In the genomic region with DNA sequence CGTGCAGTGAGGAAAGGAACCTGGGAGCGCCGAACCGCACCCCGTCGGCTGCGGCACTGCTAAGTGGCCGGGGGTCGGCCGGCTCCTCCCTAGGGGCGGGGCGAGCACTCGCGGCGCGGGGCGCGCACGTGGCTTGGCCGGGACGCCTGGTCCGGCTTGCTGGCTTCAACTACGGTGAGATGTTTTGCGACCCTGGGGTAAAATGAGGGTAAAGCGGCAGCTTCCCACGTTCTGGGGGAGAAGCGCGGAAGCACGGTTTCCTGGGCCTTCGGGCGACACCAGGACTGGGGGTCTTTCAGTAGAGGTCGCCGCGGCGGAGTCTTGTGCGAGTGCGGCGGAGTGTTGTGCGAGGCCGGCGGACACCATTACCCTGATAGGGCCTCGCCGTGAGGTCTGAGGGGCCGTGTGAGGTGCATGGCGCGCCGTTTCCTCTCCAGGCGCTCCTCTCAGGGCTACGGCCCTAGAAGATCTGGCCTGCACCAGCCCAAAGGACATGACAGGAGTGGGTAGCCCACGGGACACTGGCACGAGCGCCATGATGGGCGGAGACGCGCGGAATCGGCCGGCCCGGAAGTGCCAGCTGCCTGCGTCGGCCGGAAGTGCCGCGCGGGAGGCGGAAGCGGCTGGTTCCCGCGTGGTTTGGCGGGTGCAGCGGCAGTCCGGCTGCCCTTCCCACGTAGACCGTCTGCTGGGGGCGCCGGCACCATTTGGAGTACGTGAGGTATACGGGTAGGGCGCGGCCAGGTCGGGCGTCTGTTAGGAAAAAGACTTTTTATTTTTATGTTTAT, we compare ENCODE assay signal across 8 cellular contexts. TPM values are rescaled to one million over a fixed set of nuclear protein-coding genes. Genes with fewer than 3 reads are reported as not detected.
DNase-seq lines count a peak whose midpoint lies in the region; ATAC-seq, FAIRE-seq and TF ChIP-seq lines count a peak whose summit lies in the region.

A gene with protein sequence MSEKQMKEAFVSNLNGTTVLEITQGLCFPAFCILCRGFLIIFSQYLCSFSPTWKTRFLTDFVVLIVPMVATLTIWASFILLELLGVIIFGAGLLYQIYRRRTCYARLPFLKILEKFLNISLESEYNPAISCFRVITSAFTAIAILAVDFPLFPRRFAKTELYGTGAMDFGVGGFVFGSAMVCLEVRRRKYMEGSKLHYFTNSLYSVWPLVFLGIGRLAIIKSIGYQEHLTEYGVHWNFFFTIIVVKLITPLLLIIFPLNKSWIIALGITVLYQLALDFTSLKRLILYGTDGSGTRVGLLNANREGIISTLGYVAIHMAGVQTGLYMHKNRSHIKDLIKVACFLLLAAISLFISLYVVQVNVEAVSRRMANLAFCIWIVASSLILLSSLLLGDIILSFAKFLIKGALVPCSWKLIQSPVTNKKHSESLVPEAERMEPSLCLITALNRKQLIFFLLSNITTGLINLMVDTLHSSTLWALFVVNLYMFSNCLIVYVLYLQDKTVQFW (plus strand): TSS at position 107 of the 788 bp plus-strand sequence. CDS start 2,115 bp downstream, outside the sequence.

- no peak for TF ChIP-seq CTCF in AG04450 (IDR thresholded peaks at IDR 0.05; ENCODE audit: low read depth, low read length)
- TF ChIP-seq CTCF in activated B cell treated with CpG ODN at 0.5 μM for 24 hours (IDR thresholded peaks at IDR 0.05): no peak
- TF ChIP-seq CTCF in bronchial epithelial cell (IDR thresholded peaks at IDR 0.05; ENCODE audit: insufficient read depth, low read length, severe bottlenecking): peak; percentile 3

- no peaks in the 10 kb centered on the region; the same call in 1 of the 2 replicates for H3K9me3 ChIP-seq in AG04450 (ENCODE audit: control insufficient read depth, insufficient read depth, low read length)

- H3K4me3 ChIP-seq in AG04450 (ENCODE audit: low read depth, low read length) (peak within 1 kb of the TSS; percentile 93), bronchial epithelial cell (ENCODE audit: low read depth, low read length) (peak within 1 kb of the TSS; percentile 57)

- intact Hi-C loops in activated B cell treated with CpG ODN at 0.5 μM for 24 hours (cut with micrococcal nuclease): loop anchor here (1.0 to 5.0 kb wide), 6 partner anchors 9 to 588 kb away; a partner anchor contains a TSS

- ATAC-seq in GM18909 (IDR thresholded peaks at IDR 0.05; ENCODE audit: poor library complexity, unreplicated experiment) (peak; percentile 73), HG03159 (IDR thresholded peaks at IDR 0.05; ENCODE audit: unreplicated experiment) (peak; percentile 64), activated B cell treated with CpG ODN at 0.5 μM for 24 hours (ENCODE audit: low read depth) (peak; percentile 82)

- peak within 1 kb of the TSS; percentile 100 for H3K27ac Mint-ChIP-seq in activated B cell treated with CpG ODN at 0.5 μM for 24 hours

- peak within 1 kb of the TSS; percentile 94 for H3K27ac ChIP-seq in AG04450 (ENCODE audit: low read depth, low read length)

- DNase-seq in AG04450 (ENCODE audit: low read depth, low spot score): peak; percentile 63
- DNase-seq in NCI-H226: peak; percentile 92
- peak; percentile 88 for DNase-seq in activated B cell treated with CpG ODN at 0.5 μM for 24 hours
- peak; percentile 83 for DNase-seq in bronchial epithelial cell (ENCODE audit: low read depth)
- DNase-seq in iris pigment epithelial cell (ENCODE audit: low read depth): peak; percentile 92
- DNase-seq in stimulated activated CD4-positive, alpha-beta T cell treated with anti-CD3 and anti-CD28 coated beads, Interleukin-12 subunit alpha, Interleukin-12 subunit beta, amount 100 ng/mL, for 24 hours (ENCODE audit: low read depth in 2 of 2): peak; percentile 80 to 87

- POLR2A ChIA-PET in AG04450 (lab: Yijun Ruan, JAX) (interaction anchor here (0.6 to 3.0 kb wide), 2 partner anchors 10 to 14 kb away, joined by 4 to 40 read pairs; a partner anchor contains a TSS), activated B cell treated with CpG ODN at 0.5 μM for 24 hours (lab: Charles Lee) (interaction anchor here (0.6 to 5.0 kb wide), 18 partner anchors 10 to 1287 kb away, joined by 3 to 153 read pairs (median 5); a partner anchor contains a TSS)

- H3K36me3 ChIP-seq in bronchial epithelial cell (ENCODE audit: control insufficient read depth, insufficient read depth, low read length): peaks cover 5% of the 10 kb centered on the region

- no peak for FAIRE-seq in bronchial epithelial cell (lab: Jason Lieb, UNC)

- CTCF ChIA-PET in AG04450 (lab: Charles Lee): interaction anchor here (0.5 to 1.5 kb wide), 3 partner anchors 12 to 919 kb away, joined by 3 to 5 read pairs (median 5); no protein-coding TSS in a partner anchor
- CTCF ChIA-PET in activated B cell treated with CpG ODN at 0.5 μM for 24 hours (lab: Charles Lee): interaction anchor here (0.6 to 2.7 kb wide), 5 partner anchors 9 to 460 kb away, joined by 3 to 12 read pairs (median 5); a partner anchor contains a TSS

- peaks cover 47% of the 10 kb centered on the region for H3K36me3 Mint-ChIP-seq in activated B cell treated with CpG ODN at 0.5 μM for 24 hours (ENCODE audit: low read depth)

- no peaks in the 10 kb centered on the region for H3K9me3 Mint-ChIP-seq in activated B cell treated with CpG ODN at 0.5 μM for 24 hours

- no peaks in the 10 kb centered on the region for H3K27me3 ChIP-seq in AG04450 (ENCODE audit: control insufficient read depth, insufficient read depth, low read length)
- no peaks in the 10 kb centered on the region for H3K27me3 ChIP-seq in bronchial epithelial cell (ENCODE audit: control insufficient read depth, insufficient read depth, low read length)

- peaks cover 20% of the 10 kb centered on the region for H3K4me1 Mint-ChIP-seq in activated B cell treated with CpG ODN at 0.5 μM for 24 hours

- peak within 1 kb of the TSS; percentile 98 for H3K4me3 Mint-ChIP-seq in activated B cell treated with CpG ODN at 0.5 μM for 24 hours

- no peaks in the 10 kb centered on the region for H3K27me3 Mint-ChIP-seq in activated B cell treated with CpG ODN at 0.5 μM for 24 hours

RNA-seq across cellular contexts. Expression of the gene that starts here (rescaled TPM):
- polyA plus RNA-seq in AG04450 (2011; rRNA removed): 4.5 and 4.7 TPM in 2 replicates
- 1.5 and 1.9 TPM in 2 replicates for polyA minus RNA-seq in AG04450 (2011; rRNA and poly(A)+ RNA removed)
- 18.2 and 20.7 TPM in 2 replicates for total RNA-seq in activated B cell treated with CpG ODN at 0.5 μM for 24 hours
- 7.2 and 9.2 TPM in 2 replicates for total RNA-seq in bronchial epithelial cell

Comparison
In these comparisons a context has a peak if more than half of its experiments do, and no peak if none do; other contexts are left out.
1. Peak in every context shown above with its lines: DNase-seq, ATAC-seq, H3K4me3 ChIP-seq and H3K27ac ChIP-seq.